9 cellular contexts compared by ENCODE assay signal in genomic region chr19:42286349-42287016, GRCh38. TPM values are rescaled to one million over a fixed set of nuclear protein-coding genes. Genes with fewer than 3 reads are reported as not detected.
DNase-seq lines count a peak whose midpoint lies in the region; ATAC-seq, FAIRE-seq and TF ChIP-seq lines count a peak whose summit lies in the region.
"Had no signal": no experiment of that assay in that cellular context is flagged by ENCODE, and none has a peak within 500 bp of the region (broad histone marks: within the 10 kb centered on the region; RNA-seq: fewer than 3 reads in every experiment).

No MANE protein-coding gene starts in this region.

- H3K9ac ChIP-seq in OCI-LY3 (ENCODE audit: low read length): no peak overlapping the region

- no peak for TF ChIP-seq CTCF in CD8-positive, alpha-beta T cell (IDR thresholded peaks at IDR 0.05)
- no peak for TF ChIP-seq CTCF in OCI-LY3 (IDR thresholded peaks at IDR 0.05; ENCODE audit: low read depth, low read length)
- no peak for TF ChIP-seq CTCF in epithelial cell of proximal tubule (conservative IDR thresholded peaks at IDR 0.05; ENCODE audit: low read depth, low read length)
- TF ChIP-seq CTCF in pancreas (IDR thresholded peaks at IDR 0.05): no peak
- no peak for TF ChIP-seq CTCF in progenitor cell of endocrine pancreas (IDR thresholded peaks at IDR 0.05; ENCODE audit: unreplicated experiment)

- POLR2A ChIA-PET in CD8-positive, alpha-beta T cell (lab: Charles Lee): no interaction called here

- no peak overlapping the region for H3K27ac ChIP-seq in CD8-positive, alpha-beta T cell (ENCODE audit: low read depth, low read length)
- H3K27ac ChIP-seq in OCI-LY3 (ENCODE audit: low read length) (0 out of 2 replicates have a peak overlapping the region, but pooled peaks have one; percentile 49), pancreas (peak overlapping the region in 3 of 4 donors; percentile 10 to 42 (median 41))

- FAIRE-seq in pancreas (lab: Jason Lieb, UNC): no peak

- peaks cover 14% of the 10 kb centered on the region for H3K36me3 ChIP-seq in CD8-positive, alpha-beta T cell (ENCODE audit: insufficient read depth, low read length)
- peaks cover 32% of the 10 kb centered on the region for H3K36me3 ChIP-seq in OCI-LY3 (replicated peaks; ENCODE audit: low read depth, low read length)
- H3K36me3 ChIP-seq in pancreas: peaks cover 5 to 42% (median 30%) of the 10 kb centered on the region in 3 donors

- peaks cover 28% of the 10 kb centered on the region for H3K4me1 Mint-ChIP-seq in CD8-positive, alpha-beta T cell (ENCODE audit: low read depth)
- H3K4me1 Mint-ChIP-seq in progenitor cell of endocrine pancreas (ENCODE audit: low read depth): peaks cover 25% of the 10 kb centered on the region

- peaks cover 19% of the 10 kb centered on the region for H3K79me2 ChIP-seq in OCI-LY3 (ENCODE audit: low read length)

- H3K4me3 ChIP-seq in CD8-positive, alpha-beta T cell (ENCODE audit: low read depth, low read length): no peak overlapping the region
- H3K4me3 ChIP-seq in OCI-LY3 (ENCODE audit: low read length) (peak overlapping the region; percentile 99; the same call in 1 of the 2 replicates), epithelial cell of proximal tubule (ENCODE audit: low read depth, low read length) (peak overlapping the region; percentile 76), pancreas (peak overlapping the region in 1 of 4 donors; percentile 59)

- H3K4me3 Mint-ChIP-seq in CD8-positive, alpha-beta T cell: no peak overlapping the region
- no peak overlapping the region for H3K4me3 Mint-ChIP-seq in progenitor cell of endocrine pancreas (ENCODE audit: low read depth)

- no peaks in the 10 kb centered on the region for H3K9me3 Mint-ChIP-seq in CD8-positive, alpha-beta T cell
- H3K9me3 Mint-ChIP-seq in progenitor cell of endocrine pancreas (ENCODE audit: low read depth): no peaks in the 10 kb centered on the region

- no peak overlapping the region for H2AFZ ChIP-seq in OCI-LY3 (ENCODE audit: low read depth, low read length)

- H3K27me3 Mint-ChIP-seq in CD8-positive, alpha-beta T cell (ENCODE audit: low read depth): no peaks in the 10 kb centered on the region
- H3K27me3 Mint-ChIP-seq in progenitor cell of endocrine pancreas: no peaks in the 10 kb centered on the region

- 34 to 40% methylated on average over 13 of the region's 13 CpGs for WGBS in pancreas, 2 donors

- H3K4me2 ChIP-seq in OCI-LY3 (ENCODE audit: low read length): peak overlapping the region; percentile 100

- H3K27ac Mint-ChIP-seq in CD8-positive, alpha-beta T cell: peak overlapping the region; percentile 75
- no peak overlapping the region for H3K27ac Mint-ChIP-seq in progenitor cell of endocrine pancreas

- H3K27me3 ChIP-seq in CD8-positive, alpha-beta T cell (ENCODE audit: insufficient read depth, low read length): no peaks in the 10 kb centered on the region
- H3K27me3 ChIP-seq in OCI-LY3 (ENCODE audit: low read depth, low read length): no peaks in the 10 kb centered on the region
- H3K27me3 ChIP-seq in pancreas: no peaks in the 10 kb centered on the region

- DNase-seq in CD8-positive, alpha-beta T cell: no peak
- no peak for DNase-seq in epithelial cell of proximal tubule (ENCODE audit: low read depth)
- peak in 5 of 6 donors; percentile 55 to 90 (median 76) for DNase-seq in pancreas
- no peak for DNase-seq in HCEC 1CT
- DNase-seq in progenitor cell of endocrine pancreas (ENCODE audit: low spot score, unreplicated experiment): no peak
- DNase-seq: NCI-H1092 treated with DMSO at 0.1 percent for 48 hours had no signal

- H3K4me1 ChIP-seq in CD8-positive, alpha-beta T cell (ENCODE audit: insufficient read depth, low read length): peaks cover 30% of the 10 kb centered on the region
- H3K4me1 ChIP-seq in OCI-LY3 (ENCODE audit: low read length): peaks cover 37% of the 10 kb centered on the region
- peaks cover 5 to 26% (median 13%) of the 10 kb centered on the region in 3 donors for H3K4me1 ChIP-seq in pancreas

- CTCF ChIA-PET in CD8-positive, alpha-beta T cell (lab: Charles Lee): interaction anchor here (1.1 to 2.3 kb wide), 2 partner anchors 10 to 178 kb away, joined by 3 to 8 read pairs; no protein-coding TSS in a partner anchor

- no peak for ATAC-seq in CD8-positive, alpha-beta T cell
- ATAC-seq in pancreas (no peak), HG03520 (IDR thresholded peaks at IDR 0.05; ENCODE audit: unreplicated experiment) (no peak), GM19452 (IDR thresholded peaks at IDR 0.05; ENCODE audit: unreplicated experiment) (no peak)

- H3K9me3 ChIP-seq in CD8-positive, alpha-beta T cell (ENCODE audit: low read length): no peaks in the 10 kb centered on the region
- no peaks in the 10 kb centered on the region for H3K9me3 ChIP-seq in OCI-LY3 (ENCODE audit: insufficient read depth, low read length)
- H3K9me3 ChIP-seq in pancreas: no peaks in the 10 kb centered on the region

- peaks cover 16% of the 10 kb centered on the region for H4K20me1 ChIP-seq in OCI-LY3 (ENCODE audit: insufficient read depth, low read length)

- intact Hi-C loops in CD8-positive, alpha-beta T cell (cut with DNase I, micrococcal nuclease): no loop called here
- intact Hi-C loops in pancreas (cut with DNase I): no loop called here

- H3K36me3 Mint-ChIP-seq in CD8-positive, alpha-beta T cell: peaks cover 48% of the 10 kb centered on the region
- peaks cover 4% of the 10 kb centered on the region for H3K36me3 Mint-ChIP-seq in progenitor cell of endocrine pancreas (ENCODE audit: insufficient read depth)

RNA-seq across cellular contexts. Expression of gene PRR19, which starts 15.4 kb away (rescaled TPM):
- total RNA-seq in CD8-positive, alpha-beta T cell: under 1 TPM in 1 of 2 experiments, not detected in 1; 0.19 TPM
- total RNA-seq in epithelial cell of proximal tubule (0.23 and 2.7 TPM in 2 replicates), pancreas (under 1 TPM; 0.12 to 0.69 (median 0.34) TPM), progenitor cell of endocrine pancreas (3.2 and 3.4 TPM in 2 replicates)
- polyA plus RNA-seq in pancreas: under 1 TPM; 0.34 to 0.99 TPM

RNA-seq across cellular contexts. Expression of gene PAFAH1B3, which starts 15.9 kb away (rescaled TPM):
- 10 to 100 TPM; 10.1 to 13.5 TPM for total RNA-seq in CD8-positive, alpha-beta T cell
- total RNA-seq in epithelial cell of proximal tubule (157 and 183 TPM in 2 replicates), pancreas (10 to 100 TPM in 4 of 6 donors, 1 to 10 TPM in 2; 6.2 to 19.8 (median 10.2) TPM), progenitor cell of endocrine pancreas (144 and 157 TPM in 2 replicates)
- polyA plus RNA-seq in pancreas: 10 to 100 TPM; 18.2 to 24.3 TPM

RNA-seq across cellular contexts. Expression of gene CIC, which starts 17.4 kb away (rescaled TPM):
- total RNA-seq in CD8-positive, alpha-beta T cell: 100 to 1,000 TPM; 111 to 112 TPM
- total RNA-seq in epithelial cell of proximal tubule (49.3 and 63.9 TPM in 2 replicates), pancreas (10 to 100 TPM; 27.7 to 37.6 (median 32.0) TPM), progenitor cell of endocrine pancreas (86.0 and 87.2 TPM in 2 replicates)
- polyA plus RNA-seq in pancreas: 10 to 100 TPM; 47.1 to 65.0 TPM

RNA-seq across cellular contexts. Expression of gene TMEM145, which starts 26.6 kb away (rescaled TPM):
- total RNA-seq in CD8-positive, alpha-beta T cell: not detected
- total RNA-seq in epithelial cell of proximal tubule (0.63 TPM in 1 of 2 replicates, not detected in the other), pancreas (1 to 10 TPM in 2 of 6 donors, under 1 TPM in 4; 0.46 to 1.5 (median 0.94) TPM), progenitor cell of endocrine pancreas (1.9 and 2.0 TPM in 2 replicates)
- 1 to 10 TPM; 2.2 to 8.2 TPM for polyA plus RNA-seq in pancreas

RNA-seq across cellular contexts. Expression of gene ERF, which starts 31.6 kb away (rescaled TPM):
- 10 to 100 TPM; 92.1 to 95.1 TPM for total RNA-seq in CD8-positive, alpha-beta T cell
- total RNA-seq in epithelial cell of proximal tubule: 36.3 and 48.6 TPM in 2 replicates
- total RNA-seq in pancreas: 10 to 100 TPM; 20.5 to 29.2 (median 22.2) TPM
- polyA plus RNA-seq in pancreas: 10 to 100 TPM; 36.6 to 48.5 TPM
- 106 and 111 TPM in 2 replicates for total RNA-seq in progenitor cell of endocrine pancreas

Comparison
In these comparisons a context has a peak if more than half of its experiments do, and no peak if none do; other contexts are left out.
1. DNase-seq: peak in pancreas (5 of 6); none in CD8-positive, alpha-beta T cell (0 of 7), epithelial cell of proximal tubule (single experiment), HCEC 1CT (single experiment) and progenitor cell of endocrine pancreas (single experiment).